Comparison of ENCODE assay signal across 30 cellular contexts in the genomic region with DNA sequence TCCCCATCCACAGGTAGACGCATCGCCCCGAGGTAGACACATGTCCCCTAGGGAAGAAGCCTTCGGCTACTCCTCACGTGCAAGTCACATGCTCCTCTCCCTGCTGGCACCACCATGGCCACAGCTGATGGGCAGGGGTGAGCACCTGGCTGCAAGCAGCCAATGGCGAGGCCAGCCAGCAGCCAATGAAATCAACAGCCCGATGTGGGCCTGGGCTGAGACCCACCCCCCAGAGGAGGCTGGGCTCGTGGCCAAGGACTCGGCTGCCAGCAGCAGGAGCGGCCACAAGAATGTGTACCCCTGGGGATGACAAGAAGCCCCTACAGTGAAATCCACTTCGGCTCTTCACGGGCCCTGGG. TPM values are rescaled to one million over a fixed set of nuclear protein-coding genes. Genes with fewer than 3 reads are reported as not detected.
DNase-seq lines count a peak whose midpoint lies in the region; ATAC-seq and TF ChIP-seq lines count a peak whose summit lies in the region.
"Had no signal": no experiment of that assay in that cellular context is flagged by ENCODE, and none has a peak within 500 bp of the region (broad histone marks: within the 10 kb centered on the region; RNA-seq: fewer than 3 reads in every experiment).

No MANE protein-coding gene starts in this region.

- POLR2A ChIA-PET in HEK293T (lab: Yijun Ruan, JAX) = no interaction called here

- CTCF ChIA-PET in HEK293T (lab: Yijun Ruan, JAX) = interaction anchor here (0.5 to 0.6 kb wide), 2 partner anchors 8 to 40 kb away, joined by 3 to 4 read pairs; no protein-coding TSS in a partner anchor

- H3K27me3 ChIP-seq in BE2C = no peaks in the 10 kb centered on the region
- H3K27me3 ChIP-seq: body of pancreas, right atrium auricular region, upper lobe of right lung had no signal

- no peak for TF ChIP-seq RAD21 in Ishikawa (IDR thresholded peaks at IDR 0.05; ENCODE audit: low read depth)

- ATAC-seq in GM19023 (IDR thresholded peaks at IDR 0.05; ENCODE audit: unreplicated experiment) = no peak
- ATAC-seq: body of pancreas, esophagus mucosa, upper lobe of right lung had no signal

- H3K9me3 ChIP-seq in BE2C = no peaks in the 10 kb centered on the region
- H3K9me3 ChIP-seq: body of pancreas, right atrium auricular region, upper lobe of right lung had no signal

- H3K4me3 ChIP-seq in BE2C (ENCODE audit: low read depth, low read length) = no peak overlapping the region
- H3K4me3 ChIP-seq: body of pancreas, PC-9, right atrium auricular region, upper lobe of right lung had no signal

- TF ChIP-seq EP300 in Ishikawa (IDR thresholded peaks at IDR 0.05; ENCODE audit: borderline replicate concordance) = no peak

- no peak for TF ChIP-seq CTCF in BE2C (IDR thresholded peaks at IDR 0.05; ENCODE audit: low read depth, low read length)

- DNase-seq in BE2C = peak; percentile 37
- peak; percentile 31 for DNase-seq in COR-L47 (lab: John Stamatoyannopoulos, UW)
- DNase-seq in astrocyte of the hippocampus (ENCODE audit: low read depth, low spot score) = peak; percentile 38
- no peak for DNase-seq in AG20443 (ENCODE audit: low spot score)
- no peak for DNase-seq in Ammon's horn (ENCODE audit: low spot score)
- DNase-seq in HEK293T (ENCODE audit: extremely low spot score) = no peak
- DNase-seq: activated CD4-positive, alpha-beta memory T cell treated with anti-CD3 and anti-CD28 coated beads, Interleukin-2, amount 10 ng/mL, durations not matched to agents 7 days and 5 days; activated CD4-positive, alpha-beta T cell treated with anti-CD3 and anti-CD28 coated beads for 1 hour; activated CD8-positive, alpha-beta memory T cell treated with anti-CD3 and anti-CD28 coated beads, Interleukin-2, amount 50 U/mL, for 48 hours; activated naive CD4-positive, alpha-beta T cell treated with anti-CD3 and anti-CD28 coated beads for 36 hours; body of pancreas; CD4-positive, alpha-beta T cell; cerebellar nuclear complex; dermis blood vessel endothelial cell; DMS53; head of caudate nucleus; KG1; MM.1S; NCI-H2029 treated with DMSO at 0.1 percent for 48 hours; NCI-H510A; PC-9; posterior cingulate gyrus; Right ventricle myocardium superior; small intestine; stimulated activated naive CD4-positive, alpha-beta T cell treated with Interleukin-2 at 50 U/mL for 16 hours; upper lobe of right lung had no signal

- H3K4me1 ChIP-seq in BE2C = peaks cover 13% of the 10 kb centered on the region; the same call in 1 of the 2 replicates

- H3K36me3 ChIP-seq in BE2C = no peaks in the 10 kb centered on the region
- H3K36me3 ChIP-seq: right atrium auricular region, upper lobe of right lung had no signal

TF ChIP-seq in Ishikawa, 13 proteins besides CTCF, POLR2A, EP300 and RAD21:
- TF ChIP-seq, protein P1, sequence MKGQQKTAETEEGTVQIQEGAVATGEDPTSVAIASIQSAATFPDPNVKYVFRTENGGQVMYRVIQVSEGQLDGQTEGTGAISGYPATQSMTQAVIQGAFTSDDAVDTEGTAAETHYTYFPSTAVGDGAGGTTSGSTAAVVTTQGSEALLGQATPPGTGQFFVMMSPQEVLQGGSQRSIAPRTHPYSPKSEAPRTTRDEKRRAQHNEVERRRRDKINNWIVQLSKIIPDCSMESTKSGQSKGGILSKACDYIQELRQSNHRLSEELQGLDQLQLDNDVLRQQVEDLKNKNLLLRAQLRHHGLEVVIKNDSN (IDR thresholded peaks at IDR 0.05) = peak; percentile 67
- TF ChIP-seq YY1 (IDR thresholded peaks at IDR 0.05; ENCODE audit: low read depth) = no peak
- TF ChIP-seq, protein P2, sequence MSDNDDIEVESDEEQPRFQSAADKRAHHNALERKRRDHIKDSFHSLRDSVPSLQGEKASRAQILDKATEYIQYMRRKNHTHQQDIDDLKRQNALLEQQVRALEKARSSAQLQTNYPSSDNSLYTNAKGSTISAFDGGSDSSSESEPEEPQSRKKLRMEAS (IDR thresholded peaks at IDR 0.05) = peak; percentile 89
TF ChIP-seq in Ishikawa: peak in this region for 2.

TF ChIP-seq in HEK293T, 16 proteins besides CTCF, POLR2A, EP300 and RAD21:
- TF ChIP-seq ELF4 (IDR thresholded peaks at IDR 0.05) (no peak), SP1 (IDR thresholded peaks at IDR 0.05) (no peak), BHLHE40 (IDR thresholded peaks at IDR 0.05; ENCODE audit: borderline replicate concordance) (no peak), ZNF384 (IDR thresholded peaks at IDR 0.05) (no peak), LEF1 (IDR thresholded peaks at IDR 0.05; ENCODE audit: borderline replicate concordance) (no peak), FOXK2 (IDR thresholded peaks at IDR 0.05) (no peak), FOXA1 (IDR thresholded peaks at IDR 0.05) (no peak), L3MBTL2 (conservative IDR thresholded peaks at IDR 0.05) (no peak), SUZ12 (IDR thresholded peaks at IDR 0.05) (no peak), FOXM1 (IDR thresholded peaks at IDR 0.05; ENCODE audit: borderline replicate concordance) (no peak), CTBP1 (IDR thresholded peaks at IDR 0.05; ENCODE audit: borderline replicate concordance) (no peak), TARDBP (IDR thresholded peaks at IDR 0.05) (no peak), NFRKB (IDR thresholded peaks at IDR 0.05) (no peak), HDGF (IDR thresholded peaks at IDR 0.05; ENCODE audit: borderline replicate concordance) (no peak), ARNT (IDR thresholded peaks at IDR 0.05) (no peak)
- TF ChIP-seq, protein P3, sequence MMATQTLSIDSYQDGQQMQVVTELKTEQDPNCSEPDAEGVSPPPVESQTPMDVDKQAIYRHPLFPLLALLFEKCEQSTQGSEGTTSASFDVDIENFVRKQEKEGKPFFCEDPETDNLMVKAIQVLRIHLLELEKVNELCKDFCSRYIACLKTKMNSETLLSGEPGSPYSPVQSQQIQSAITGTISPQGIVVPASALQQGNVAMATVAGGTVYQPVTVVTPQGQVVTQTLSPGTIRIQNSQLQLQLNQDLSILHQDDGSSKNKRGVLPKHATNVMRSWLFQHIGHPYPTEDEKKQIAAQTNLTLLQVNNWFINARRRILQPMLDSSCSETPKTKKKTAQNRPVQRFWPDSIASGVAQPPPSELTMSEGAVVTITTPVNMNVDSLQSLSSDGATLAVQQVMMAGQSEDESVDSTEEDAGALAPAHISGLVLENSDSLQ (IDR thresholded peaks at IDR 0.05) = no peak

RNA-seq across cellular contexts. Expression of gene PTGES, which starts 21.9 kb away (rescaled TPM):
- polyA plus RNA-seq in BE2C (2012; ENCODE audit: insufficient read depth, insufficient read length, low read depth) = 1.4 TPM

RNA-seq across cellular contexts. Expression of gene TOR1B, which starts 28.2 kb away (rescaled TPM):
- polyA plus RNA-seq in BE2C (2012; ENCODE audit: insufficient read depth, insufficient read length, low read depth) = 35.7 TPM

RNA-seq across cellular contexts. Expression of gene TOR1A, which starts 49.2 kb away (rescaled TPM):
- 71.2 TPM for polyA plus RNA-seq in BE2C (2012; ENCODE audit: insufficient read depth, insufficient read length, low read depth)

Comparison
In these comparisons a context has a peak if more than half of its experiments do, and no peak if none do; other contexts are left out.
1. DNase-seq: peak in BE2C (single experiment), COR-L47 (single experiment) and astrocyte of the hippocampus (single experiment); none in AG20443 (single experiment), Ammon's horn (single experiment) and HEK293T (single experiment).